ENCODE assay signal across 1 cellular context in genomic region chr3:48663489-48664312, GRCh38.
A peak's percentile ranks its signal among the peaks of the same experiment; 100 is the strongest.
TF ChIP-seq lines count a peak whose summit lies in the region.

No MANE protein-coding gene starts in this region.

TF ChIP-seq in HepG2, 621 proteins besides CTCF, POLR2A, EP300 and RAD21 (continued from another document and continues in another):
- no peak for TF ChIP-seq ZBTB40 (IDR thresholded peaks at IDR 0.05)
- peak; percentile 52; the same call in 1 of the 2 replicates for TF ChIP-seq ZBTB40 (CRISPR knock-in tag; IDR thresholded peaks at IDR 0.05)
- no peak for TF ChIP-seq NFE2 (CRISPR knock-in tag; IDR thresholded peaks at IDR 0.05)
- TF ChIP-seq SAFB2 (CRISPR knock-in tag; IDR thresholded peaks at IDR 0.05; ENCODE audit: borderline replicate concordance, low read depth), result no peak
- TF ChIP-seq HBP1 (CRISPR knock-in tag; IDR thresholded peaks at IDR 0.05; ENCODE audit: low read depth), result peak; percentile 12; the same call in 1 of the 2 replicates
- no peak for TF ChIP-seq DDIT3 (CRISPR knock-in tag; IDR thresholded peaks at IDR 0.05)
- no peak for TF ChIP-seq ZSCAN30 (CRISPR knock-in tag; IDR thresholded peaks at IDR 0.05)
- 0 out of 2 replicates have a peak, but pooled peaks have one; percentile 65 for TF ChIP-seq ZNF616 (CRISPR knock-in tag; IDR thresholded peaks at IDR 0.05; ENCODE audit: low read depth)
- TF ChIP-seq ATF6 (CRISPR knock-in tag; conservative IDR thresholded peaks at IDR 0.05), result no peak
- TF ChIP-seq CAMTA2 (CRISPR knock-in tag; IDR thresholded peaks at IDR 0.05; ENCODE audit: borderline replicate concordance), result no peak
- TF ChIP-seq LCORL (IDR thresholded peaks at IDR 0.05), result no peak
- TF ChIP-seq LCORL (CRISPR knock-in tag; IDR thresholded peaks at IDR 0.05), result peak; percentile 57; the same call in 1 of the 2 replicates
- no peak for TF ChIP-seq TRAFD1 (CRISPR knock-in tag; IDR thresholded peaks at IDR 0.05; ENCODE audit: borderline replicate concordance)
- TF ChIP-seq CEBPG (CRISPR knock-in tag; IDR thresholded peaks at IDR 0.05), result peak; percentile 57
- no peak for TF ChIP-seq ZNF550 (CRISPR knock-in tag; IDR thresholded peaks at IDR 0.05; ENCODE audit: borderline replicate concordance)
- TF ChIP-seq SRSF9 (IDR thresholded peaks at IDR 0.05; ENCODE audit: borderline replicate concordance, insufficient read depth, low read depth, low read length, poor library complexity, severe bottlenecking), result no peak
- TF ChIP-seq ZNF143 (CRISPR knock-in tag; IDR thresholded peaks at IDR 0.05), result no peak
- TF ChIP-seq PBX2 (CRISPR knock-in tag; IDR thresholded peaks at IDR 0.05), result 0 out of 2 replicates have a peak, but pooled peaks have one; percentile 4
- TF ChIP-seq AHR (CRISPR knock-in tag; IDR thresholded peaks at IDR 0.05), result peak; percentile 34; the same call in 1 of the 2 replicates
- peak; percentile 80 for TF ChIP-seq HDAC1 (CRISPR knock-in tag; IDR thresholded peaks at IDR 0.05)
- TF ChIP-seq ZNF792 (CRISPR knock-in tag; IDR thresholded peaks at IDR 0.05), result peak; percentile 73; the same call in 1 of the 2 replicates
- TF ChIP-seq KLF13 (CRISPR knock-in tag; IDR thresholded peaks at IDR 0.05), result 0 out of 2 replicates have a peak, but pooled peaks have one; percentile 29
- TF ChIP-seq BATF2 (CRISPR knock-in tag; IDR thresholded peaks at IDR 0.05), result peak; percentile 79; the same call in 1 of the 2 replicates
- TF ChIP-seq LBX2 (CRISPR knock-in tag; IDR thresholded peaks at IDR 0.05; ENCODE audit: borderline replicate concordance), result no peak
- no peak for TF ChIP-seq PAF1 (CRISPR knock-in tag; IDR thresholded peaks at IDR 0.05)
- TF ChIP-seq ZNF772 (CRISPR knock-in tag; IDR thresholded peaks at IDR 0.05), result peak; percentile 81
- peak; percentile 78; the same call in 1 of the 2 replicates for TF ChIP-seq ZNF430 (CRISPR knock-in tag; IDR thresholded peaks at IDR 0.05)
- no peak for TF ChIP-seq ZNF746 (CRISPR knock-in tag; IDR thresholded peaks at IDR 0.05)
- TF ChIP-seq ZXDC (CRISPR knock-in tag; IDR thresholded peaks at IDR 0.05), result peak; percentile 42; the same call in 1 of the 2 replicates
- TF ChIP-seq NKX3-1 (CRISPR knock-in tag; IDR thresholded peaks at IDR 0.05), result 0 out of 2 replicates have a peak, but pooled peaks have one; percentile 41
- TF ChIP-seq DMTF1 (CRISPR knock-in tag; IDR thresholded peaks at IDR 0.05), result no peak
- TF ChIP-seq NRL (CRISPR knock-in tag; IDR thresholded peaks at IDR 0.05; ENCODE audit: borderline replicate concordance), result peak; percentile 93
- TF ChIP-seq ZNF773 (CRISPR knock-in tag; IDR thresholded peaks at IDR 0.05; ENCODE audit: borderline replicate concordance), result no peak
- peak; percentile 83 for TF ChIP-seq RBFOX2 (IDR thresholded peaks at IDR 0.05; ENCODE audit: low read depth, low read length)
- no peak; the same call in 1 of the 2 replicates for TF ChIP-seq HHEX (CRISPR knock-in tag; IDR thresholded peaks at IDR 0.05)
- no peak for TF ChIP-seq ZNF768 (CRISPR knock-in tag; IDR thresholded peaks at IDR 0.05)
- no peak for TF ChIP-seq RFX1 (IDR thresholded peaks at IDR 0.05)
- no peak for TF ChIP-seq ZNF572 (CRISPR knock-in tag; IDR thresholded peaks at IDR 0.05)
- 0 out of 2 replicates have a peak, but pooled peaks have one; percentile 41 for TF ChIP-seq ZNF354B (CRISPR knock-in tag; IDR thresholded peaks at IDR 0.05)
